ENCODE assay signal across 8 cellular contexts in genomic region chr6:4021133-4021861, GRCh38.
A peak's percentile ranks its signal among the peaks of the same experiment; 100 is the strongest.
DNase-seq lines count a peak whose midpoint lies in the region; ATAC-seq lines count a peak whose summit lies in the region.

No MANE protein-coding gene starts in this region.

- DNase-seq in AG20443 (ENCODE audit: low spot score), result peak; percentile 95
- peak; percentile 60 for DNase-seq in NCI-H345 treated with DMSO at 0.1 percent for 48 hours (lab: John Stamatoyannopoulos, UW; ENCODE audit: unreplicated experiment)
- peak; percentile 82 for DNase-seq in activated CD4-positive, CD25-positive, alpha-beta regulatory T cell treated with anti-CD3 and anti-CD28 coated beads, Interleukin-2, amount 50 U/mL, for 72 hours
- peak; percentile 69 to 80 for DNase-seq in cerebellar nuclear complex (lab: John Stamatoyannopoulos, UW)
- DNase-seq in islet precursor cell, result peak; percentile 98
- peak; percentile 85 for DNase-seq in stimulated activated CD4-positive, alpha-beta T cell treated with anti-CD3 and anti-CD28 coated beads, Interleukin-12 subunit alpha, Interleukin-12 subunit beta, amount 100 ng/mL, for 4 hours

- ATAC-seq in GM19023 (IDR thresholded peaks at IDR 0.05; ENCODE audit: unreplicated experiment), result peak; percentile 63
- ATAC-seq in HG03342 (IDR thresholded peaks at IDR 0.05; ENCODE audit: unreplicated experiment), result peak; percentile 50

Comparison
In these comparisons a context has a peak if more than half of its experiments do, and no peak if none do; other contexts are left out.
1. Peak in every context shown above with its lines: DNase-seq and ATAC-seq.